In genomic region chr1:64472805-64473204, GRCh38 we compare ENCODE assay signal across 21 cellular contexts. TPM values are rescaled to one million over a fixed set of nuclear protein-coding genes. Genes with fewer than 3 reads are reported as not detected.
DNase-seq lines count a peak whose midpoint lies in the region; ATAC-seq, FAIRE-seq and TF ChIP-seq lines count a peak whose summit lies in the region.
"Had no signal": no experiment of that assay in that cellular context is flagged by ENCODE, and none has a peak within 500 bp of the region (broad histone marks: within the 10 kb centered on the region; RNA-seq: fewer than 3 reads in every experiment).

No MANE protein-coding gene starts in this region.

- H3K27me3 ChIP-seq in SK-N-SH (ENCODE audit: insufficient read depth) (no peaks in the 10 kb centered on the region), astrocyte (ENCODE audit: insufficient read depth, low read length) (peaks cover 6% of the 10 kb centered on the region), vagina (no peaks in the 10 kb centered on the region)
- H3K27me3 ChIP-seq: body of pancreas, right atrium auricular region had no signal

- DNase-seq in SK-N-SH (no peak), astrocyte (ENCODE audit: low read depth) (no peak), iPS-NIHi7 (ENCODE audit: extremely low spot score) (peak; percentile 77), vagina (ENCODE audit: extremely low spot score in 2 of 2) (no peak), urothelium cell line (ENCODE audit: low spot score) (no peak)
- no peak for DNase-seq in stimulated activated CD4-positive, alpha-beta T cell treated with anti-CD3 and anti-CD28 coated beads, Interleukin-4, amount 100 ng/mL, for 4 hours
- DNase-seq in stimulated activated naive CD8-positive, alpha-beta T cell treated with anti-CD3 and anti-CD28 coated beads, Interleukin-15, amount 100 ng/mL, for 72 hours = no peak
- DNase-seq: 8988T; activated naive CD4-positive, alpha-beta T cell; body of pancreas; CD4-positive, CD25-positive, alpha-beta regulatory T cell; effector CD8-positive, alpha-beta T cell; foreskin melanocyte; Kasumi-1; kidney glomerular epithelial cell; naive B cell; NCI-H2081 treated with DMSO at 0.1 percent for 48 hours had no signal

- H3K79me2 ChIP-seq in SK-N-SH (ENCODE audit: insufficient read depth) (peaks cover 18% of the 10 kb centered on the region), astrocyte (ENCODE audit: insufficient read depth, low read length) (peaks cover 19% of the 10 kb centered on the region)

- H4K20me1 ChIP-seq in SK-N-SH (ENCODE audit: insufficient read depth) = no peaks in the 10 kb centered on the region
- peaks cover 34% of the 10 kb centered on the region for H4K20me1 ChIP-seq in astrocyte (ENCODE audit: insufficient read depth, low read length)

- peaks cover 1% of the 10 kb centered on the region for H3K9me3 Mint-ChIP-seq in astrocyte (ENCODE audit: unreplicated experiment)
- H3K9me3 Mint-ChIP-seq in stimulated activated naive CD8-positive, alpha-beta T cell treated with anti-CD3 and anti-CD28 coated beads, Interleukin-15, amount 100 ng/mL, for 72 hours = no peaks in the 10 kb centered on the region
- H3K9me3 Mint-ChIP-seq: CD4-positive, CD25-positive, alpha-beta regulatory T cell had no signal

- no peak overlapping the region for H3K27ac Mint-ChIP-seq in astrocyte (ENCODE audit: unreplicated experiment)
- no peak overlapping the region for H3K27ac Mint-ChIP-seq in stimulated activated naive CD8-positive, alpha-beta T cell treated with anti-CD3 and anti-CD28 coated beads, Interleukin-15, amount 100 ng/mL, for 72 hours
- H3K27ac Mint-ChIP-seq: CD4-positive, CD25-positive, alpha-beta regulatory T cell; naive B cell had no signal

- H3K27ac ChIP-seq in SK-N-SH (ENCODE audit: low read depth in 2 of 2, low read length in 1 of 2) = no peak overlapping the region
- no peak overlapping the region for H3K27ac ChIP-seq in astrocyte (ENCODE audit: low read depth, low read length)
- H3K27ac ChIP-seq in vagina = peak overlapping the region; percentile 93
- H3K27ac ChIP-seq: body of pancreas, right atrium auricular region, VCaP had no signal

- peaks cover 22 to 25% of the 10 kb centered on the region in 2 experiments for H3K4me1 ChIP-seq in SK-N-SH (ENCODE audit: control insufficient read depth in 1 of 2, insufficient read depth in 2 of 2, low read depth in 1 of 2, low read length in 1 of 2)
- H3K4me1 ChIP-seq in astrocyte (ENCODE audit: insufficient read depth, low read length) = peaks cover 23% of the 10 kb centered on the region
- peaks cover 55% of the 10 kb centered on the region for H3K4me1 ChIP-seq in vagina

- no peaks in the 10 kb centered on the region for H3K36me3 Mint-ChIP-seq in astrocyte (ENCODE audit: low read depth, unreplicated experiment)

- H3K27me3 Mint-ChIP-seq in astrocyte (ENCODE audit: low read depth, unreplicated experiment) = peaks cover 11% of the 10 kb centered on the region
- H3K27me3 Mint-ChIP-seq in stimulated activated naive CD8-positive, alpha-beta T cell treated with anti-CD3 and anti-CD28 coated beads, Interleukin-15, amount 100 ng/mL, for 72 hours = peaks cover 39% of the 10 kb centered on the region

- intact Hi-C loops in vagina (cut with DNase I) = loop anchor here (5.0 to 10.0 kb wide), 2 partner anchors 72 to 199 kb away; no protein-coding TSS in a partner anchor

- no peaks in the 10 kb centered on the region for H3K9me2 ChIP-seq in SK-N-SH

- H3K4me3 ChIP-seq in SK-N-SH (ENCODE audit: low read depth in 2 of 2, low read length in 1 of 2) (no peak overlapping the region; a peak in 1 of 4 replicates), astrocyte (ENCODE audit: insufficient read depth, low read depth, low read length) (no peak overlapping the region), vagina (peak overlapping the region in 1 of 2 donors; percentile 57)
- H3K4me3 ChIP-seq: body of pancreas, GM12878 had no signal

- WGBS in SK-N-SH (ENCODE audit: low lambda C conversion rate) = 96% methylated on average over 5 of the region's 5 CpGs

- TF ChIP-seq CTCF in SK-N-SH (IDR thresholded peaks at IDR 0.05) = no peak
- TF ChIP-seq CTCF in astrocyte (IDR thresholded peaks at IDR 0.05; ENCODE audit: insufficient read depth, low read depth, low read length) = no peak
- no peak for TF ChIP-seq CTCF in vagina (IDR thresholded peaks at IDR 0.05)

- no peak for TF ChIP-seq POLR2A in vagina (IDR thresholded peaks at IDR 0.05)

- H3K4me1 Mint-ChIP-seq in astrocyte (ENCODE audit: low read depth, unreplicated experiment) = peaks cover 36% of the 10 kb centered on the region
- H3K4me1 Mint-ChIP-seq in stimulated activated naive CD8-positive, alpha-beta T cell treated with anti-CD3 and anti-CD28 coated beads, Interleukin-15, amount 100 ng/mL, for 72 hours = peaks cover 32% of the 10 kb centered on the region

- no peak overlapping the region for H3K9ac ChIP-seq in SK-N-SH
- H3K9ac ChIP-seq in astrocyte (ENCODE audit: low read length) = no peak overlapping the region

- TF ChIP-seq EP300 in SK-N-SH (IDR thresholded peaks at IDR 0.05; ENCODE audit: borderline replicate concordance in 1 of 2, low read depth in 1 of 2, low read length in 1 of 2) = no peak

- H3F3A ChIP-seq in SK-N-SH (replicated peaks; ENCODE audit: insufficient read depth) = peaks cover 10% of the 10 kb centered on the region

- no peak overlapping the region for H2AFZ ChIP-seq in SK-N-SH (ENCODE audit: low read depth)
- H2AFZ ChIP-seq in astrocyte (ENCODE audit: low read depth, low read length) = no peak overlapping the region

- ATAC-seq in SK-N-SH treated with all-trans-retinoic acid at 6 μM for 48 hours = no peak
- no peak for ATAC-seq in stimulated activated naive CD8-positive, alpha-beta T cell treated with anti-CD3 and anti-CD28 coated beads, Interleukin-15, amount 100 ng/mL, for 72 hours
- ATAC-seq: body of pancreas, GM12878 had no signal

- no peak for TF ChIP-seq RAD21 in SK-N-SH (IDR thresholded peaks at IDR 0.05; ENCODE audit: low read length)

- peak overlapping the region; percentile 85; the same call in 1 of the 2 replicates for H3K4me2 ChIP-seq in SK-N-SH
- peak overlapping the region; percentile 95 for H3K4me2 ChIP-seq in astrocyte (ENCODE audit: low read length)

- CTCF ChIA-PET in SK-N-SH (lab: Yijun Ruan, JAX) = interaction anchor here (2.0 kb wide), 1 partner anchor 203 kb away, joined by 11 read pairs; no protein-coding TSS in a partner anchor

- FAIRE-seq in astrocyte (lab: Jason Lieb, UNC) (no peak), urothelium cell line (lab: Jason Lieb, UNC) (no peak)
- FAIRE-seq: GM12878 had no signal

- no peaks in the 10 kb centered on the region for H3K36me3 ChIP-seq in SK-N-SH (replicated peaks in 1 of 2; ENCODE audit: control insufficient read depth in 1 of 2, insufficient read depth in 2 of 2, low read length in 1 of 2)
- no peaks in the 10 kb centered on the region for H3K36me3 ChIP-seq in astrocyte (ENCODE audit: insufficient read depth, low read length)
- no peaks in the 10 kb centered on the region for H3K36me3 ChIP-seq in vagina
- H3K36me3 ChIP-seq: right atrium auricular region had no signal

- H3K9me3 ChIP-seq in SK-N-SH (no peaks in the 10 kb centered on the region), astrocyte (ENCODE audit: insufficient read depth, low read depth, low read length) (no peaks in the 10 kb centered on the region), vagina (no peaks in the 10 kb centered on the region)
- H3K9me3 ChIP-seq: body of pancreas, right atrium auricular region had no signal

- peak overlapping the region; percentile 96 for H3K4me3 Mint-ChIP-seq in astrocyte (ENCODE audit: unreplicated experiment)
- H3K4me3 Mint-ChIP-seq in stimulated activated naive CD8-positive, alpha-beta T cell treated with anti-CD3 and anti-CD28 coated beads, Interleukin-15, amount 100 ng/mL, for 72 hours = no peak overlapping the region

- POLR2A ChIA-PET in SK-N-SH (lab: Yijun Ruan, JAX) = no interaction called here

TF ChIP-seq in SK-N-SH, 30 proteins besides CTCF, POLR2A, EP300 and RAD21 (continues in another document):
- TF ChIP-seq FOXJ3 (CRISPR knock-in tag; IDR thresholded peaks at IDR 0.05) (no peak), FOXM1 (IDR thresholded peaks at IDR 0.05; ENCODE audit: low read depth) (no peak), EZH2phosphoT487 (IDR thresholded peaks at IDR 0.05; ENCODE audit: borderline replicate concordance, low read depth) (no peak), RCOR1 (IDR thresholded peaks at IDR 0.05; ENCODE audit: low read length) (no peak), RFX5 (IDR thresholded peaks at IDR 0.05; ENCODE audit: low read length) (no peak), SIN3A (IDR thresholded peaks at IDR 0.05; ENCODE audit: borderline replicate concordance, low read depth, low read length) (no peak)

TF ChIP-seq in SK-N-SH treated with all-trans-retinoic acid at 6 μM for 48 hours, 23 proteins besides CTCF, POLR2A, EP300 and RAD21:
- TF ChIP-seq TCF4 (CRISPR knock-in tag; IDR thresholded peaks at IDR 0.05; ENCODE audit: borderline replicate concordance) = no peak

RNA-seq across cellular contexts. Expression of gene CACHD1, which starts 2.9 kb away (rescaled TPM):
- 2.2 and 2.4 TPM in 2 replicates for polyA plus RNA-seq in SK-N-SH (2012; rRNA removed)
- polyA plus RNA-seq in SK-N-SH (2012; cell fraction: cytosol; rRNA removed) = 3.2 TPM in 2 replicates
- 3.7 and 4.7 TPM in 2 replicates for polyA plus RNA-seq in SK-N-SH (2012; cell fraction: nucleus; rRNA removed)
- total RNA-seq in astrocyte (21.2 and 28.3 TPM in 2 replicates), vagina (27.7 TPM)
- polyA plus RNA-seq: GM12878 had no signal
